35 cellular contexts compared by ENCODE assay signal in genomic region chr1:191016765-191017164, GRCh38.
DNase-seq lines count a peak whose midpoint lies in the region; ATAC-seq and TF ChIP-seq lines count a peak whose summit lies in the region.
"Had no signal": no experiment of that assay in that cellular context is flagged by ENCODE, and none has a peak within 500 bp of the region (broad histone marks: within the 10 kb centered on the region; RNA-seq: fewer than 3 reads in every experiment).

No MANE protein-coding gene starts in this region.

- no peaks in the 10 kb centered on the region for H3K27me3 Mint-ChIP-seq in activated naive CD4-positive, alpha-beta T cell treated with anti-CD3 and anti-CD28 coated beads, Interleukin-2, amount 10 ng/mL, durations not matched to agents 7 days and 5 days
- no peaks in the 10 kb centered on the region for H3K27me3 Mint-ChIP-seq in GM23338 (ENCODE audit: insufficient read depth, low read depth, poor library complexity)
- H3K27me3 Mint-ChIP-seq in naive thymus-derived CD8-positive, alpha-beta T cell, result no peaks in the 10 kb centered on the region
- H3K27me3 Mint-ChIP-seq: B cell; CD4-positive, alpha-beta memory T cell; CD4-positive, alpha-beta T cell; CD4-positive, CD25-positive, alpha-beta regulatory T cell; CD8-positive, alpha-beta memory T cell had no signal

- H3K27ac ChIP-seq in GM23338 (ENCODE audit: low read depth) (no peak overlapping the region), neural cell (ENCODE audit: low read length) (peak overlapping the region; percentile 58)
- H3K27ac ChIP-seq: 22Rv1; A549; BLaER1; BLaER1 treated with 17β-estradiol and CSF1 and Interleukin-3, amounts not matched to agents 10 nM and 100 nM; C4-2B had no signal

- H3K4me1 Mint-ChIP-seq in activated naive CD4-positive, alpha-beta T cell treated with anti-CD3 and anti-CD28 coated beads, Interleukin-2, amount 10 ng/mL, durations not matched to agents 7 days and 5 days, result no peaks in the 10 kb centered on the region
- peaks cover 3% of the 10 kb centered on the region; the same call in 2 of the 3 replicates for H3K4me1 Mint-ChIP-seq in GM23338
- H3K4me1 Mint-ChIP-seq in naive thymus-derived CD8-positive, alpha-beta T cell, result no peaks in the 10 kb centered on the region
- H3K4me1 Mint-ChIP-seq: B cell; CD14-positive monocyte; CD4-positive, alpha-beta memory T cell; CD4-positive, CD25-positive, alpha-beta regulatory T cell; CD8-positive, alpha-beta memory T cell had no signal

- peaks cover 6% of the 10 kb centered on the region for H3K9me3 Mint-ChIP-seq in activated naive CD4-positive, alpha-beta T cell treated with anti-CD3 and anti-CD28 coated beads, Interleukin-2, amount 10 ng/mL, durations not matched to agents 7 days and 5 days
- no peaks in the 10 kb centered on the region for H3K9me3 Mint-ChIP-seq in GM23338
- H3K9me3 Mint-ChIP-seq in naive thymus-derived CD8-positive, alpha-beta T cell, result peaks cover 0 to 27% (median 9%) of the 10 kb centered on the region in 9 donors

- H3K4me3 ChIP-seq in GM23338 (no peak overlapping the region), neural cell (ENCODE audit: low read length) (no peak overlapping the region), neuron (ENCODE audit: low read length) (no peak overlapping the region)
- H3K4me3 ChIP-seq: A549; BLaER1; BLaER1 treated with 17β-estradiol and CSF1 and Interleukin-3, amounts not matched to agents 10 nM and 100 nM had no signal

- no peaks in the 10 kb centered on the region for H3K79me2 ChIP-seq in GM23338 (replicated peaks; ENCODE audit: insufficient read depth)
- no peaks in the 10 kb centered on the region for H3K79me2 ChIP-seq in neural cell (replicated peaks; ENCODE audit: insufficient read depth, low read length)

- H3K36me3 Mint-ChIP-seq in activated naive CD4-positive, alpha-beta T cell treated with anti-CD3 and anti-CD28 coated beads, Interleukin-2, amount 10 ng/mL, durations not matched to agents 7 days and 5 days, result no peaks in the 10 kb centered on the region
- no peaks in the 10 kb centered on the region for H3K36me3 Mint-ChIP-seq in GM23338 (ENCODE audit: low read depth)
- H3K36me3 Mint-ChIP-seq in naive thymus-derived CD8-positive, alpha-beta T cell, result no peaks in the 10 kb centered on the region
- H3K36me3 Mint-ChIP-seq: CD14-positive monocyte; CD4-positive, alpha-beta memory T cell; CD4-positive, CD25-positive, alpha-beta regulatory T cell; CD8-positive, alpha-beta memory T cell; CD8-positive, alpha-beta T cell had no signal

- H3K4me3 Mint-ChIP-seq in activated naive CD4-positive, alpha-beta T cell treated with anti-CD3 and anti-CD28 coated beads, Interleukin-2, amount 10 ng/mL, durations not matched to agents 7 days and 5 days, result no peak overlapping the region
- H3K4me3 Mint-ChIP-seq in GM23338, result no peak overlapping the region
- no peak overlapping the region for H3K4me3 Mint-ChIP-seq in naive thymus-derived CD8-positive, alpha-beta T cell
- H3K4me3 Mint-ChIP-seq: B cell; CD14-positive monocyte; CD4-positive, alpha-beta memory T cell; CD4-positive, alpha-beta T cell; CD4-positive, CD25-positive, alpha-beta regulatory T cell; CD8-positive, alpha-beta memory T cell; CD8-positive, alpha-beta T cell had no signal

- H3K9me2 ChIP-seq in GM23338 (ENCODE audit: insufficient read depth), result no peaks in the 10 kb centered on the region
- no peaks in the 10 kb centered on the region for H3K9me2 ChIP-seq in neural cell (ENCODE audit: insufficient read depth, low read length)

- H3K27ac Mint-ChIP-seq in activated naive CD4-positive, alpha-beta T cell treated with anti-CD3 and anti-CD28 coated beads, Interleukin-2, amount 10 ng/mL, durations not matched to agents 7 days and 5 days, result peak overlapping the region; percentile 78
- H3K27ac Mint-ChIP-seq in GM23338, result peak overlapping the region; percentile 37; the same call in 1 of the 2 replicates
- no peak overlapping the region for H3K27ac Mint-ChIP-seq in naive thymus-derived CD8-positive, alpha-beta T cell
- H3K27ac Mint-ChIP-seq: B cell; CD4-positive, alpha-beta memory T cell; CD4-positive, alpha-beta T cell; CD4-positive, CD25-positive, alpha-beta regulatory T cell; CD8-positive, alpha-beta memory T cell; CD8-positive, alpha-beta T cell had no signal

- H3K36me3 ChIP-seq in GM23338 (ENCODE audit: insufficient read depth) (no peaks in the 10 kb centered on the region), neural cell (ENCODE audit: insufficient read depth, low read length) (no peaks in the 10 kb centered on the region), neuron (ENCODE audit: insufficient read depth, low read length) (no peaks in the 10 kb centered on the region)
- H3K36me3 ChIP-seq: BE2C; BLaER1; BLaER1 treated with 17β-estradiol and CSF1 and Interleukin-3, amounts not matched to agents 10 nM and 100 nM had no signal

- TF ChIP-seq CTCF in GM23338 (conservative IDR thresholded peaks at IDR 0.05; ENCODE audit: low read depth in 2 of 2), result no peak
- TF ChIP-seq CTCF in neural cell (IDR thresholded peaks at IDR 0.05; ENCODE audit: poor library complexity, severe bottlenecking), result no peak

- POLR2A ChIA-PET in naive thymus-derived CD8-positive, alpha-beta T cell (lab: Charles Lee), result no interaction called here

- no peak overlapping the region for H3K4me2 ChIP-seq in GM23338
- no peak overlapping the region for H3K4me2 ChIP-seq in neural cell (ENCODE audit: low read length)
- H3K4me2 ChIP-seq: A549; BLaER1; BLaER1 treated with 17β-estradiol and CSF1 and Interleukin-3, amounts not matched to agents 10 nM and 100 nM had no signal

- H3K9me3 ChIP-seq in neural cell (ENCODE audit: low read length), result no peaks in the 10 kb centered on the region
- H3K9me3 ChIP-seq in neuron (ENCODE audit: low read length), result no peaks in the 10 kb centered on the region
- H3K9me3 ChIP-seq: A549; BE2C; BLaER1; BLaER1 treated with 17β-estradiol and CSF1 and Interleukin-3, amounts not matched to agents 10 nM and 100 nM; Caco-2 had no signal

- no peak for ATAC-seq in GM23338
- no peak for ATAC-seq in naive thymus-derived CD8-positive, alpha-beta T cell
- no peak for ATAC-seq in HG02885 (IDR thresholded peaks at IDR 0.05; ENCODE audit: poor library complexity, unreplicated experiment)
- ATAC-seq: A549; CD8-positive, alpha-beta T cell had no signal

- no peaks in the 10 kb centered on the region for H4K20me1 ChIP-seq in GM23338 (replicated peaks; ENCODE audit: insufficient read depth)
- no peaks in the 10 kb centered on the region for H4K20me1 ChIP-seq in neural cell (ENCODE audit: insufficient read depth)
- H4K20me1 ChIP-seq: BLaER1; BLaER1 treated with 17β-estradiol and CSF1 and Interleukin-3, amounts not matched to agents 10 nM and 100 nM had no signal

- DNase-seq in activated naive CD4-positive, alpha-beta T cell treated with anti-CD3 and anti-CD28 coated beads, Interleukin-2, amount 10 ng/mL, durations not matched to agents 7 days and 5 days, result no peak
- no peak for DNase-seq in activated naive CD4-positive, alpha-beta T cell treated with Interleukin-2 at 50 U/mL for 16 hours
- DNase-seq in GM23338 (ENCODE audit: low spot score) (no peak), OCI-M2 (lab: John Stamatoyannopoulos, UW; ENCODE audit: unreplicated experiment) (no peak)
- DNase-seq in naive thymus-derived CD8-positive, alpha-beta T cell, result no peak
- DNase-seq: 8988T; ACHN; AML-193; BE2C; C1 segment of cervical spinal cord; Caco-2; Calu3; CD4-positive, alpha-beta memory T cell; CD4-positive, alpha-beta T cell; CD4-positive, CD25-positive, alpha-beta regulatory T cell; CD8-positive, alpha-beta memory T cell; CD8-positive, alpha-beta T cell; COR-L47; DMS 273 treated with DMSO at 0.1 percent for 48 hours; DMS153; DMS53; DMS79; DMS79 treated with DMSO at 0.1 percent for 48 hours; DND-41; EL had no signal

- CTCF ChIA-PET in activated naive CD4-positive, alpha-beta T cell treated with anti-CD3 and anti-CD28 coated beads, Interleukin-2, amount 10 ng/mL, durations not matched to agents 7 days and 5 days (lab: Charles Lee), result no interaction called here

- H3F3A ChIP-seq in GM23338 (replicated peaks; ENCODE audit: low read depth) (no peaks in the 10 kb centered on the region), neural cell (ENCODE audit: insufficient read depth, low read length, poor library complexity, severe bottlenecking) (no peaks in the 10 kb centered on the region)

- H2AFZ ChIP-seq in GM23338, result no peak overlapping the region
- no peak overlapping the region for H2AFZ ChIP-seq in neural cell (ENCODE audit: low read depth, low read length)
- H2AFZ ChIP-seq in neuron (ENCODE audit: low read depth, low read length), result peak overlapping the region; percentile 61

- H3K4me1 ChIP-seq in GM23338 (ENCODE audit: insufficient read depth), result no peaks in the 10 kb centered on the region
- no peaks in the 10 kb centered on the region for H3K4me1 ChIP-seq in neuron (ENCODE audit: insufficient read depth, low read length)
- H3K4me1 ChIP-seq: A549; BLaER1; BLaER1 treated with 17β-estradiol and CSF1 and Interleukin-3, amounts not matched to agents 10 nM and 100 nM; Caco-2 had no signal

- peak; percentile 90 for TF ChIP-seq EP300 in neural cell (conservative IDR thresholded peaks at IDR 0.05; ENCODE audit: poor library complexity, severe bottlenecking)

- no peaks in the 10 kb centered on the region for H3K27me3 ChIP-seq in GM23338 (ENCODE audit: insufficient read depth)
- no peaks in the 10 kb centered on the region for H3K27me3 ChIP-seq in neural cell (ENCODE audit: insufficient read depth, low read depth, low read length)
- no peaks in the 10 kb centered on the region for H3K27me3 ChIP-seq in neuron (ENCODE audit: insufficient read depth, low read length)
- H3K27me3 ChIP-seq: BE2C; BLaER1; BLaER1 treated with 17β-estradiol and CSF1 and Interleukin-3, amounts not matched to agents 10 nM and 100 nM had no signal

- H3K9ac ChIP-seq in neural cell (ENCODE audit: low read length), result no peak overlapping the region
- H3K9ac ChIP-seq: BLaER1; BLaER1 treated with 17β-estradiol and CSF1 and Interleukin-3, amounts not matched to agents 10 nM and 100 nM had no signal

- TF ChIP-seq RAD21 in neural cell (conservative IDR thresholded peaks at IDR 0.05), result no peak

TF ChIP-seq in GM23338, 12 proteins besides CTCF, POLR2A, EP300 and RAD21 (continues in another document):
- TF ChIP-seq EZH2phosphoT487 (IDR thresholded peaks at IDR 0.05; ENCODE audit: unreplicated experiment) (no peak), STAT1 (IDR thresholded peaks at IDR 0.05; ENCODE audit: unreplicated experiment) (no peak), NANOG (IDR thresholded peaks at IDR 0.05; ENCODE audit: borderline replicate concordance) (no peak)

TF ChIP-seq in neural cell, 6 proteins besides CTCF, POLR2A, EP300 and RAD21:
- TF ChIP-seq SMC3 (conservative IDR thresholded peaks at IDR 0.05; ENCODE audit: poor library complexity), result no peak
- TF ChIP-seq POLR2AphosphoS5 (IDR thresholded peaks at IDR 0.05), result peak; percentile 59

Comparison
In these comparisons a context has a peak if more than half of its experiments do, and no peak if none do; other contexts are left out.
1. H3K27ac Mint-ChIP-seq: peak in activated naive CD4-positive, alpha-beta T cell treated with anti-CD3 and anti-CD28 coated beads, Interleukin-2, amount 10 ng/mL, durations not matched to agents 7 days and 5 days (single experiment) and GM23338 (single experiment); none in naive thymus-derived CD8-positive, alpha-beta T cell (0 of 10).